ENCODE assay signal across 12 cellular contexts in genomic region chr1:26961826-26962225, GRCh38. TPM values are rescaled to one million over a fixed set of nuclear protein-coding genes. Genes with fewer than 3 reads are reported as not detected.
DNase-seq lines count a peak whose midpoint lies in the region; ATAC-seq and TF ChIP-seq lines count a peak whose summit lies in the region.
"Had no signal": no experiment of that assay in that cellular context is flagged by ENCODE, and none has a peak within 500 bp of the region (broad histone marks: within the 10 kb centered on the region; RNA-seq: fewer than 3 reads in every experiment).

No MANE protein-coding gene starts in this region.

- H3K4me1 ChIP-seq in foreskin keratinocyte: peaks cover 22% of the 10 kb centered on the region
- H3K4me1 ChIP-seq in CD4-positive, alpha-beta memory T cell (ENCODE audit: insufficient read depth, low read length): peaks cover 15% of the 10 kb centered on the region

- H3K4me3 Mint-ChIP-seq in HFFc6 (peak overlapping the region; percentile 49), WTC11 (no peak overlapping the region)
- H3K4me3 Mint-ChIP-seq in CD4-positive, alpha-beta memory T cell: peak overlapping the region in 1 of 8 donors; percentile 4

- no peak overlapping the region for H3K4me3 ChIP-seq in coronary artery
- no peak overlapping the region for H3K4me3 ChIP-seq in CD4-positive, alpha-beta memory T cell (ENCODE audit: low read length in 2 of 2)

- POLR2A ChIA-PET in WTC11 (lab: Charles Lee): no interaction called here
- POLR2A ChIA-PET in CD4-positive, alpha-beta memory T cell (lab: Charles Lee; ENCODE audit: partially characterized antibody): no interaction called here

- in situ Hi-C loops in ACHN (cut with HindIII; ENCODE audit: low pct_ligation_motif_present, low pct_unique_long_range_greater_than_20kb, low sequenced_read_pairs): no loop called here

- H3K27me3 Mint-ChIP-seq in HFFc6 (ENCODE audit: insufficient read depth) (peaks cover 8% of the 10 kb centered on the region), WTC11 (ENCODE audit: low read depth) (no peaks in the 10 kb centered on the region; the same call in 1 of the 2 replicates)
- peaks cover 12 to 15% of the 10 kb centered on the region in 2 donors for H3K27me3 Mint-ChIP-seq in CD4-positive, alpha-beta memory T cell

- no peaks in the 10 kb centered on the region for H3K36me3 ChIP-seq in CD4-positive, alpha-beta memory T cell (ENCODE audit: insufficient read depth, low read length)

- CTCF ChIA-PET in WTC11 (lab: Charles Lee): interaction anchor here (3.6 kb wide), 1 partner anchor 35 kb away, joined by 34 read pairs; no protein-coding TSS in a partner anchor
- CTCF ChIA-PET in CD4-positive, alpha-beta memory T cell (lab: Charles Lee; ENCODE audit: partially characterized antibody): interaction anchor here (0.7 kb wide), 1 partner anchor 75 kb away, joined by 3 read pairs; no protein-coding TSS in a partner anchor

- H3K36me3 Mint-ChIP-seq in HFFc6 (ENCODE audit: low read depth) (no peaks in the 10 kb centered on the region), WTC11 (peaks cover 4% of the 10 kb centered on the region)
- H3K36me3 Mint-ChIP-seq in CD4-positive, alpha-beta memory T cell: peaks cover 0 to 2% of the 10 kb centered on the region in 2 donors
- H3K36me3 Mint-ChIP-seq: CD4-positive, CD25-positive, alpha-beta regulatory T cell had no signal

- ATAC-seq in WTC11 (no peak), foreskin keratinocyte (peak; percentile 67), GM18907 (IDR thresholded peaks at IDR 0.05; ENCODE audit: unreplicated experiment) (no peak)
- ATAC-seq: Right ventricle myocardium inferior had no signal

- no peaks in the 10 kb centered on the region for H3K9me3 ChIP-seq in CD4-positive, alpha-beta memory T cell (ENCODE audit: control insufficient read depth in 1 of 2, low read length in 2 of 2)

- no peaks in the 10 kb centered on the region for H3K9me3 Mint-ChIP-seq in HFFc6
- H3K9me3 Mint-ChIP-seq in WTC11: no peaks in the 10 kb centered on the region
- H3K9me3 Mint-ChIP-seq in CD4-positive, alpha-beta memory T cell: no peaks in the 10 kb centered on the region
- H3K9me3 Mint-ChIP-seq: CD4-positive, CD25-positive, alpha-beta regulatory T cell had no signal

- H3K4me1 Mint-ChIP-seq in HFFc6 (ENCODE audit: low read depth): peaks cover 36% of the 10 kb centered on the region
- peaks cover 20% of the 10 kb centered on the region for H3K4me1 Mint-ChIP-seq in WTC11
- H3K4me1 Mint-ChIP-seq in CD4-positive, alpha-beta memory T cell: peaks cover 3 to 15% (median 7%) of the 10 kb centered on the region in 4 donors

- H3K27me3 ChIP-seq in foreskin keratinocyte: no peaks in the 10 kb centered on the region
- H3K27me3 ChIP-seq in CD4-positive, alpha-beta memory T cell (ENCODE audit: insufficient read depth, low read length): no peaks in the 10 kb centered on the region

- TF ChIP-seq CTCF in HFFc6 (IDR thresholded peaks at IDR 0.05) (no peak), WTC11 (IDR thresholded peaks at IDR 0.05) (no peak), foreskin keratinocyte (conservative IDR thresholded peaks at IDR 0.05) (no peak), coronary artery (IDR thresholded peaks at IDR 0.05) (no peak)

- peak; percentile 35 for DNase-seq in ACHN
- DNase-seq in HFFc6: peak; percentile 92
- DNase-seq in WTC11 (ENCODE audit: low spot score): no peak
- peak; percentile 84 to 93 for DNase-seq in foreskin keratinocyte
- DNase-seq in coronary artery (ENCODE audit: low spot score): no peak
- DNase-seq in CD4-positive, alpha-beta memory T cell: no peak
- no peak for DNase-seq in NOMO-1 treated with DMSO at 0.1 percent for 48 hours (lab: John Stamatoyannopoulos, UW; ENCODE audit: unreplicated experiment)
- DNase-seq: CD4-positive, CD25-positive, alpha-beta regulatory T cell; NCI-H1930; stimulated activated naive CD4-positive, alpha-beta T cell treated with Interleukin-2 at 50 U/mL for 16 hours had no signal

- H3K27ac ChIP-seq in foreskin keratinocyte: no peak overlapping the region
- no peak overlapping the region for H3K27ac ChIP-seq in coronary artery
- no peak overlapping the region for H3K27ac ChIP-seq in CD4-positive, alpha-beta memory T cell (ENCODE audit: low read depth, low read length)

- intact Hi-C loops in CD4-positive, alpha-beta memory T cell (cut with micrococcal nuclease): no loop called here

- H3K27ac Mint-ChIP-seq in HFFc6 (peak overlapping the region; percentile 28; the same call in 1 of the 2 replicates), WTC11 (no peak overlapping the region)
- H3K27ac Mint-ChIP-seq in CD4-positive, alpha-beta memory T cell: no peak overlapping the region

TF ChIP-seq in WTC11, 78 proteins besides CTCF, POLR2A, EP300 and RAD21:
- TF ChIP-seq, protein P1, sequence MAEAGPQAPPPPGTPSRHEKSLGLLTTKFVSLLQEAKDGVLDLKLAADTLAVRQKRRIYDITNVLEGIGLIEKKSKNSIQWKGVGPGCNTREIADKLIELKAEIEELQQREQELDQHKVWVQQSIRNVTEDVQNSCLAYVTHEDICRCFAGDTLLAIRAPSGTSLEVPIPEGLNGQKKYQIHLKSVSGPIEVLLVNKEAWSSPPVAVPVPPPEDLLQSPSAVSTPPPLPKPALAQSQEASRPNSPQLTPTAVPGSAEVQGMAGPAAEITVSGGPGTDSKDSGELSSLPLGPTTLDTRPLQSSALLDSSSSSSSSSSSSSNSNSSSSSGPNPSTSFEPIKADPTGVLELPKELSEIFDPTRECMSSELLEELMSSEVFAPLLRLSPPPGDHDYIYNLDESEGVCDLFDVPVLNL (CRISPR knock-in tag; IDR thresholded peaks at IDR 0.05; ENCODE audit: borderline replicate concordance, low read depth): no peak
- TF ChIP-seq ESRRA (CRISPR knock-in tag; IDR thresholded peaks at IDR 0.05; ENCODE audit: borderline replicate concordance) (no peak), GABPB1 (CRISPR knock-in tag; IDR thresholded peaks at IDR 0.05) (peak; percentile 37; the same call in 1 of the 2 replicates), OVOL2 (CRISPR knock-in tag; IDR thresholded peaks at IDR 0.05; ENCODE audit: borderline replicate concordance) (no peak), PRRX2 (CRISPR knock-in tag; IDR thresholded peaks at IDR 0.05) (no peak), KAT7 (CRISPR knock-in tag; IDR thresholded peaks at IDR 0.05; ENCODE audit: borderline replicate concordance) (no peak), ZNF423 (CRISPR knock-in tag; IDR thresholded peaks at IDR 0.05) (no peak)

RNA-seq across cellular contexts. Expression of gene KDF1, which starts 1.6 kb away (rescaled TPM):
- not detected for total RNA-seq in HFFc6 (2021; fragmentation: NEBNext Ultra II Directional; extraction: Animal tissue kit (Norgen Biotek cat#: 25700))
- total RNA-seq in WTC11 (2021) (18.9 to 19.8 TPM (median 19.0 TPM) in 3 replicates), foreskin keratinocyte (27.8 and 32.8 TPM in 2 replicates)
- 29.9 and 33.8 TPM in 2 replicates for polyA plus RNA-seq in foreskin keratinocyte
- 1 to 10 TPM; 2.2 to 2.6 TPM for total RNA-seq in CD4-positive, alpha-beta memory T cell
- 1 to 10 TPM; 4.4 to 4.6 TPM for polyA plus RNA-seq in CD4-positive, alpha-beta memory T cell

RNA-seq across cellular contexts. Expression of gene TRNP1, which starts 31.7 kb away (rescaled TPM):
- 100 to 1,000 TPM; 203 to 241 (median 217) TPM for total RNA-seq in HFFc6 (2021; fragmentation: NEBNext Ultra II Directional; extraction: Animal tissue kit (Norgen Biotek cat#: 25700))
- total RNA-seq in WTC11 (2021): 37.6 to 51.4 TPM (median 49.4 TPM) in 3 replicates
- 72.3 and 79.0 TPM in 2 replicates for total RNA-seq in foreskin keratinocyte
- 88.9 and 102 TPM in 2 replicates for polyA plus RNA-seq in foreskin keratinocyte
- total RNA-seq in CD4-positive, alpha-beta memory T cell: not detected
- not detected for polyA plus RNA-seq in CD4-positive, alpha-beta memory T cell
- total RNA-seq: CD4-positive, CD25-positive, alpha-beta regulatory T cell had no signal
- polyA plus RNA-seq: CD4-positive, CD25-positive, alpha-beta regulatory T cell had no signal

RNA-seq across cellular contexts. Expression of gene NUDC, which starts 40.3 kb away (rescaled TPM):
- 10 to 100 TPM; 69.1 to 92.6 (median 87.6) TPM for total RNA-seq in HFFc6 (2021; fragmentation: NEBNext Ultra II Directional; extraction: Animal tissue kit (Norgen Biotek cat#: 25700))
- total RNA-seq in WTC11 (2021) (101 to 118 TPM (median 108 TPM) in 3 replicates), foreskin keratinocyte (80.5 and 110 TPM in 2 replicates)
- polyA plus RNA-seq in foreskin keratinocyte: 156 and 176 TPM in 2 replicates
- total RNA-seq in CD4-positive, alpha-beta memory T cell: 10 to 100 TPM; 42.0 to 43.0 TPM
- 10 to 100 TPM; 83.6 to 98.2 TPM for polyA plus RNA-seq in CD4-positive, alpha-beta memory T cell

RNA-seq across cellular contexts. Expression of gene NR0B2, which starts 48.1 kb away (rescaled TPM):
- total RNA-seq in HFFc6 (2021; fragmentation: NEBNext Ultra II Directional; extraction: Animal tissue kit (Norgen Biotek cat#: 25700)): not detected
- total RNA-seq in WTC11 (2021) (not detected in 3 replicates), foreskin keratinocyte (not detected in 2 replicates)
- polyA plus RNA-seq in foreskin keratinocyte: not detected in 2 replicates
- total RNA-seq in CD4-positive, alpha-beta memory T cell: not detected
- polyA plus RNA-seq in CD4-positive, alpha-beta memory T cell: not detected
- total RNA-seq: CD4-positive, CD25-positive, alpha-beta regulatory T cell had no signal
- polyA plus RNA-seq: CD4-positive, CD25-positive, alpha-beta regulatory T cell had no signal

RNA-seq across cellular contexts. Expression of gene TENT5B, which starts 50.8 kb away (rescaled TPM):
- total RNA-seq in HFFc6 (2021; fragmentation: NEBNext Ultra II Directional; extraction: Animal tissue kit (Norgen Biotek cat#: 25700)): 1 to 10 TPM; 3.1 to 5.5 (median 3.6) TPM
- 104 to 124 TPM (median 119 TPM) in 3 replicates for total RNA-seq in WTC11 (2021)
- total RNA-seq in foreskin keratinocyte: 55.8 and 59.5 TPM in 2 replicates
- 46.7 and 50.3 TPM in 2 replicates for polyA plus RNA-seq in foreskin keratinocyte
- total RNA-seq in CD4-positive, alpha-beta memory T cell: not detected
- polyA plus RNA-seq in CD4-positive, alpha-beta memory T cell: not detected
- total RNA-seq: CD4-positive, CD25-positive, alpha-beta regulatory T cell had no signal
- polyA plus RNA-seq: CD4-positive, CD25-positive, alpha-beta regulatory T cell had no signal

Comparison
In these comparisons a context has a peak if more than half of its experiments do, and no peak if none do; other contexts are left out.
1. DNase-seq: peak in ACHN (single experiment), HFFc6 (single experiment) and foreskin keratinocyte (2 of 2); none in WTC11 (single experiment), coronary artery (single experiment), CD4-positive, alpha-beta memory T cell (0 of 5) and NOMO-1 treated with DMSO at 0.1 percent for 48 hours (single experiment).
2. RNA of gene TRNP1, which starts 31.7 kb away (total RNA-seq): 203 to 241 TPM in HFFc6, 72.3 to 79.0 TPM in foreskin keratinocyte and 37.6 to 51.4 TPM in WTC11; not detected in CD4-positive, alpha-beta memory T cell; every median in the first group is over 10 times any median in the second.